In genomic region chr22:21633481-21633880, GRCh38 we compare ENCODE assay signal across 28 cellular contexts.
"Had no signal": no experiment of that assay in that cellular context is flagged by ENCODE, and none has a peak within 500 bp of the region (broad histone marks: within the 10 kb centered on the region; RNA-seq: fewer than 3 reads in every experiment).

No MANE protein-coding gene starts in this region.

- H3K27me3 ChIP-seq: SJCRH30 had no signal

- H3K36me3 ChIP-seq: SJCRH30 had no signal

- ATAC-seq: activated CD8-positive, alpha-beta T cell treated with anti-CD3 and anti-CD28 coated beads for 36 hours; activated naive CD8-positive, alpha-beta T cell treated with anti-CD3 and anti-CD28 coated beads, Interleukin-2, amount 50 U/mL, for 24 hours; activated T-cell treated with anti-CD3 and anti-CD28 coated beads, Interleukin-2, amount 50 U/mL, for 4 hours; Panc1 had no signal

- H3K4me3 ChIP-seq: SJCRH30, SK-N-MC had no signal

- FAIRE-seq: TTC549 had no signal

- H3K4me1 ChIP-seq: SJCRH30 had no signal

- H3K9ac ChIP-seq: KMS-11 had no signal

- H3K4me2 ChIP-seq: KMS-11 had no signal

- H3K27ac ChIP-seq: KMS-11, SJCRH30, SK-N-MC had no signal

- DNase-seq: activated CD4-positive, alpha-beta T cell treated with anti-CD3 and anti-CD28 coated beads, Interleukin-2, amount 10 ng/mL, durations not matched to agents 24 days and 14 days; activated CD4-positive, alpha-beta T cell treated with anti-CD3 and anti-CD28 coated beads, Interleukin-2, amount 50 U/mL, for 4 hours; activated CD8-positive, alpha-beta T cell treated with anti-CD3 and anti-CD28 coated beads for 36 hours; activated gamma-delta T cell treated with Interleukin-2 at 50 U/mL for 16 hours; activated naive CD4-positive, alpha-beta T cell treated with anti-CD3 and anti-CD28 coated beads for 36 hours; activated naive CD8-positive, alpha-beta T cell treated with anti-CD3 and anti-CD28 coated beads, Interleukin-2, amount 50 U/mL, for 24 hours; activated T-cell treated with anti-CD3 and anti-CD28 coated beads, Interleukin-2, amount 50 U/mL, for 4 hours; anterior cingulate cortex; caudate nucleus; MM.1S; MV-4-11; NCI-H1092; NCI-H1436 treated with DMSO at 0.1 percent for 48 hours; NCI-H1694 treated with DMSO at 0.1 percent for 48 hours; NCI-H2029; NCI-H510A; NCI-H526; NCI-H82; SHP77; SJCRH30 had no signal

- H3K4me3 Mint-ChIP-seq: activated CD4-positive, alpha-beta T cell treated with anti-CD3 and anti-CD28 coated beads, Interleukin-2, amount 10 ng/mL, durations not matched to agents 24 days and 14 days; activated CD8-positive, alpha-beta T cell treated with anti-CD3 and anti-CD28 coated beads for 36 hours; activated naive CD4-positive, alpha-beta T cell treated with anti-CD3 and anti-CD28 coated beads for 36 hours; activated naive CD8-positive, alpha-beta T cell; activated naive CD8-positive, alpha-beta T cell treated with anti-CD3 and anti-CD28 coated beads, Interleukin-2, amount 50 U/mL, for 24 hours; activated T-cell treated with anti-CD3 and anti-CD28 coated beads, Interleukin-2, amount 50 U/mL, for 4 hours; activated T-helper 1 cell treated with anti-CD3 and anti-CD28 coated beads, Interleukin-12 subunit alpha, Interleukin-12 subunit beta, Interleukin-2, Interleukin-4 antibody, amounts not matched to agents 30 ng/mL and 10 ng/mL and 1 ng/mL, durations not matched to agents 14 hours and 24 hours and 36 hours; T-helper 1 cell treated with Interleukin-12 subunit alpha and Interleukin-12 subunit beta and Interleukin-4 antibody, amounts not matched to agents 30 μg/mL and 1 μg/mL, for 36 hours; T-helper 2 cell treated with Interferon-gamma antibody and Interleukin-4, amounts not matched to agents 5 μg/mL and 100 μg/mL, for 36 hours had no signal

- H3K36me3 Mint-ChIP-seq: activated naive CD8-positive, alpha-beta T cell had no signal

- H3K9me3 ChIP-seq: SJCRH30 had no signal

- H3K9me3 Mint-ChIP-seq: activated CD4-positive, alpha-beta T cell treated with anti-CD3 and anti-CD28 coated beads, Interleukin-2, amount 10 ng/mL, durations not matched to agents 24 days and 14 days; activated CD8-positive, alpha-beta T cell treated with anti-CD3 and anti-CD28 coated beads for 36 hours; activated naive CD4-positive, alpha-beta T cell treated with anti-CD3 and anti-CD28 coated beads for 36 hours; activated naive CD8-positive, alpha-beta T cell treated with anti-CD3 and anti-CD28 coated beads, Interleukin-2, amount 50 U/mL, for 24 hours; activated T-cell treated with anti-CD3 and anti-CD28 coated beads, Interleukin-2, amount 50 U/mL, for 4 hours; activated T-helper 1 cell treated with anti-CD3 and anti-CD28 coated beads, Interleukin-12 subunit alpha, Interleukin-12 subunit beta, Interleukin-2, Interleukin-4 antibody, amounts not matched to agents 30 ng/mL and 10 ng/mL and 1 ng/mL, durations not matched to agents 14 hours and 24 hours and 36 hours; T-helper 1 cell treated with Interleukin-12 subunit alpha and Interleukin-12 subunit beta and Interleukin-4 antibody, amounts not matched to agents 30 μg/mL and 1 μg/mL, for 36 hours; T-helper 2 cell treated with Interferon-gamma antibody and Interleukin-4, amounts not matched to agents 5 μg/mL and 100 μg/mL, for 36 hours had no signal

- H3K27me3 Mint-ChIP-seq: activated CD4-positive, alpha-beta T cell treated with anti-CD3 and anti-CD28 coated beads, Interleukin-2, amount 10 ng/mL, durations not matched to agents 24 days and 14 days; activated CD8-positive, alpha-beta T cell treated with anti-CD3 and anti-CD28 coated beads for 36 hours; activated naive CD8-positive, alpha-beta T cell; activated naive CD8-positive, alpha-beta T cell treated with anti-CD3 and anti-CD28 coated beads, Interleukin-2, amount 50 U/mL, for 24 hours had no signal

- H3K27ac Mint-ChIP-seq: activated CD4-positive, alpha-beta T cell treated with anti-CD3 and anti-CD28 coated beads, Interleukin-2, amount 10 ng/mL, durations not matched to agents 24 days and 14 days; activated CD8-positive, alpha-beta T cell treated with anti-CD3 and anti-CD28 coated beads for 36 hours; activated naive CD4-positive, alpha-beta T cell treated with anti-CD3 and anti-CD28 coated beads for 36 hours; activated naive CD8-positive, alpha-beta T cell; activated naive CD8-positive, alpha-beta T cell treated with anti-CD3 and anti-CD28 coated beads, Interleukin-2, amount 50 U/mL, for 24 hours; activated T-helper 1 cell treated with anti-CD3 and anti-CD28 coated beads, Interleukin-12 subunit alpha, Interleukin-12 subunit beta, Interleukin-2, Interleukin-4 antibody, amounts not matched to agents 30 ng/mL and 10 ng/mL and 1 ng/mL, durations not matched to agents 14 hours and 24 hours and 36 hours; T-helper 1 cell treated with Interleukin-12 subunit alpha and Interleukin-12 subunit beta and Interleukin-4 antibody, amounts not matched to agents 30 μg/mL and 1 μg/mL, for 36 hours; T-helper 2 cell treated with Interferon-gamma antibody and Interleukin-4, amounts not matched to agents 5 μg/mL and 100 μg/mL, for 36 hours had no signal
